Comparison of ENCODE assay signal across 17 cellular contexts in genomic region chr17:228223-228615, GRCh38. TPM values are rescaled to one million over a fixed set of nuclear protein-coding genes. Genes with fewer than 3 reads are reported as not detected.
"Had no signal": no experiment of that assay in that cellular context is flagged by ENCODE, and none has a peak within 500 bp of the region (broad histone marks: within the 10 kb centered on the region; RNA-seq: fewer than 3 reads in every experiment).

No MANE protein-coding gene starts in this region.

- H3K9me3 ChIP-seq: SJCRH30, testis had no signal

- DNase-seq: activated CD4-positive, alpha-beta T cell treated with anti-CD3 and anti-CD28 coated beads, Interleukin-2, amount 10 ng/mL, durations not matched to agents 7 days and 5 days; activated CD8-positive, alpha-beta T cell treated with anti-CD3 and anti-CD28 coated beads, Interleukin-2, amount 10 ng/mL, durations not matched to agents 7 days and 5 days; activated gamma-delta T cell; activated T-cell treated with anti-CD3 and anti-CD28 coated beads, Interleukin-2, amount 50 U/mL, for 24 hours; mammary epithelial cell; midbrain; nephron progenitor cell; occipital lobe; SJCRH30; stimulated activated CD4-positive, alpha-beta T cell treated with anti-CD3 and anti-CD28 coated beads, Interleukin-15, amount 100 ng/mL, for 24 hours; stimulated activated CD4-positive, alpha-beta T cell treated with anti-CD3 and anti-CD28 coated beads, Interleukin-2, amount 100 ng/mL, for 48 hours; stimulated activated naive CD8-positive, alpha-beta T cell treated with anti-CD3 and anti-CD28 coated beads, Interleukin-15, amount 100 ng/mL, for 72 hours; testis had no signal

- H3K4me3 ChIP-seq: cardiac muscle cell, hepatocyte, SJCRH30, skin epidermis, testis had no signal

- H3K4me1 ChIP-seq: testis had no signal

- H3K27me3 ChIP-seq: cardiac muscle cell, hepatocyte, SJCRH30, testis had no signal

- ATAC-seq: activated CD4-positive, CD25-positive, alpha-beta regulatory T cell treated with anti-CD3 and anti-CD28 coated beads, Interleukin-2, amount 50 U/mL, for 24 hours; activated CD8-positive, alpha-beta T cell treated with anti-CD3 and anti-CD28 coated beads, Interleukin-2, amount 10 ng/mL, durations not matched to agents 7 days and 5 days; stimulated activated naive CD8-positive, alpha-beta T cell treated with anti-CD3 and anti-CD28 coated beads, Interleukin-15, amount 100 ng/mL, for 72 hours had no signal

- H3K27ac ChIP-seq: cardiac muscle cell, hepatocyte, SJCRH30, skin epidermis, testis had no signal

- H3K36me3 ChIP-seq: cardiac muscle cell, SJCRH30 had no signal

RNA-seq across cellular contexts. Expression of gene DOC2B, which starts 46.8 kb away (rescaled TPM):
- total RNA-seq: activated CD4-positive, alpha-beta T cell treated with anti-CD3 and anti-CD28 coated beads, Interleukin-2, amount 10 ng/mL, durations not matched to agents 7 days and 5 days; activated CD8-positive, alpha-beta T cell treated with anti-CD3 and anti-CD28 coated beads, Interleukin-2, amount 10 ng/mL, durations not matched to agents 7 days and 5 days; SJCRH30 had no signal
- polyA plus RNA-seq: mammary epithelial cell had no signal
